In the genomic region with DNA sequence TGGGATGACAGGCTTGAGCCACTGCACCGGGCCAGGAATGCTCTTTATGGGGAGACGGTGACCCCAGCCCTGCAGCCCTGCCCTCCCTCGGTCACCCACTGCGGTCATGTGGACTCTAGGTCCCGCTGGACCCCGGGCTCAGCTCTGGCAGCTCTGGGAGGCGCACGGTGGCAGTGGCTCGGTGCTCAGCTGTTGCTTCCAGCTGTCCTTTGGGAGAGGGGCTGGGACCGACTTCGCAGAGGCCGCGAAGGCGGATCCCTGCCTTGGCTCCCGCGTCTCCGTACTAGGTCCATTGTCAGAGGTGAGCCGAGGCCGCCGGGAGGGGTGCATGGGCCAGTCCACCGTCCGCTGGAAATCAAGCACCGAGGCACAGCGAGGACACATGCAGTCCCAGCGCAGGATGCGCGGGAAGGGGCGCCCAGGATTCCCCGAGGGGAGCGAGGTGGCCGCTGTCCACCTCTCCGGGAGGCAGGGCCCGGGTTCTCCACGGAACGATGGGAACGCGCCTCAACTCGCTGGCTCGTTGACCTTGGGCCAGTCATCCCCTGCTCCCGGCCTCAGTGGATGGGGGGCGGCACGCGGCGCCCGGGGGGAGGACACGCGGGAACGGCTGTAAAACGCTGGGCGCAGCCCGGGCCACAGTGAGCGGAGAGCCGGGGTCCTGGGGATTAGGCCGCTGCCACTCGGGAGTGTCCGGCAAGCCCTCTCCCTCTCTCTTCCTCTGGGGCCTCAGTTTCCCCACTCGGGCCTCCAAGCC, we compare ENCODE assay signal across 8 cellular contexts.
DNase-seq lines count a peak whose midpoint lies in the region; ATAC-seq and TF ChIP-seq lines count a peak whose summit lies in the region.

No MANE protein-coding gene starts in this region.

- POLR2A ChIA-PET in RWPE1 (lab: Yijun Ruan, JAX; ENCODE audit: low non-redundant PET) = no interaction called here

- TF ChIP-seq CTCF in astrocyte of the cerebellum (IDR thresholded peaks at IDR 0.05; ENCODE audit: low read depth, low read length, missing control alignments) (no peak), RWPE1 (conservative IDR thresholded peaks at IDR 0.05; ENCODE audit: low read depth) (no peak)

- H3K4me3 ChIP-seq in astrocyte of the cerebellum (ENCODE audit: low read depth, low read length) (peak overlapping the region; percentile 44), stomach smooth muscle (ENCODE audit: low read length in 2 of 2) (peak overlapping the region; percentile 66 to 79)

- H3K4me1 ChIP-seq in stomach smooth muscle (ENCODE audit: control insufficient read depth, insufficient read depth, low read length) = peaks cover 27% of the 10 kb centered on the region

- CTCF ChIA-PET in RWPE1 (lab: Yijun Ruan, JAX) = interaction anchor here (0.6 to 1.4 kb wide), 3 partner anchors 18 to 89 kb away, joined by 3 to 4 read pairs (median 3); no protein-coding TSS in a partner anchor

- in situ Hi-C loops in astrocyte of the cerebellum (cut with HindIII; ENCODE audit: low sequenced_read_pairs) = no loop called here

- H3K27ac ChIP-seq in layer of hippocampus (ENCODE audit: low read depth, low read length) (peak overlapping the region; percentile 73), stomach smooth muscle (ENCODE audit: low read length) (peak overlapping the region; percentile 24), RWPE1 (no peak overlapping the region)

- H3K36me3 ChIP-seq in stomach smooth muscle (ENCODE audit: control insufficient read depth in 2 of 2, insufficient read depth in 2 of 2, low read length in 2 of 2) = no peaks in the 10 kb centered on the region

- peaks cover 3% of the 10 kb centered on the region for H3K27me3 ChIP-seq in layer of hippocampus (ENCODE audit: control insufficient read depth, insufficient read depth, low read length)
- no peaks in the 10 kb centered on the region for H3K27me3 ChIP-seq in stomach smooth muscle (ENCODE audit: control insufficient read depth in 1 of 2, insufficient read depth in 2 of 2, low read length in 2 of 2)

- no peaks in the 10 kb centered on the region for H3K9me3 ChIP-seq in stomach smooth muscle (ENCODE audit: control insufficient read depth in 2 of 2, low read length in 2 of 2)

- ATAC-seq in GM18498 (IDR thresholded peaks at IDR 0.05; ENCODE audit: unreplicated experiment) = no peak

- H3K9ac ChIP-seq in stomach smooth muscle (ENCODE audit: low read length in 2 of 2) = peak overlapping the region; percentile 71 to 72

- DNase-seq in NCI-H82 (lab: John Stamatoyannopoulos, UW) (peak; percentile 19), NCI-H82 treated with DMSO at 0.1 percent for 48 hours (lab: John Stamatoyannopoulos, UW; ENCODE audit: unreplicated experiment) (no peak), astrocyte of the cerebellum (ENCODE audit: low read depth) (no peak), RWPE1 (ENCODE audit: low spot score) (no peak), MV-4-11 (lab: John Stamatoyannopoulos, UW) (no peak)
